Comparison of ENCODE assay signal across 11 cellular contexts in the genomic region with DNA sequence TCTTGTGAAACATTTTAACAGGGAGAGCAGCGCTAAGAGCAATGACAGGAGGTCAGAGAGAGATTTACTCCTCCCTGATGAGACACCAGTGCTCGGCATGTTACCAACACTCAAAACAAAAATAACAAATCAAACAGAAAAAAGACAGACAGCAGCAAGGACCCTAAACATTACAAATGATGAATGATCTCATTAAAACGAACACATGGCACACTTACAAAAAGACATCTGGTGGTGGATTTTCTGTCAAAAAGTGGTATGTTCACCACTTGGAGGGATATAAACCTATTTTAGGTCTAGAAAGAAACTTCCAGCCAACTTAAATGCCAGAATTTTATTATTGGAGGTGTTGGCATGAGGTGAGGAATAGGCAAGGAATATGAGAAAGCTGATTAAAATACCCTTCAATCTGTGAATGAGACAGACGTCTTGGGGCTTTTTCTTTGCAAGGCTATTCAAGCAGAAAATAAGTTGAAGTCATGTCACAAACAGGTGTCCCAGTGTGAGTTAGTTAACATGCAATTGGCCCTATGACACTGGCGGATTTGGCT.
DNase-seq lines count a peak whose midpoint lies in the region; ATAC-seq and TF ChIP-seq lines count a peak whose summit lies in the region.
"Had no signal": no experiment of that assay in that cellular context is flagged by ENCODE, and none has a peak within 500 bp of the region (broad histone marks: within the 10 kb centered on the region; RNA-seq: fewer than 3 reads in every experiment).

No MANE protein-coding gene starts in this region.

- H3K27me3 ChIP-seq in spleen (replicated peaks in 1 of 7) = no peaks in the 10 kb centered on the region
- H3K27me3 ChIP-seq in ovary = no peaks in the 10 kb centered on the region

- TF ChIP-seq POLR2A in spleen (IDR thresholded peaks at IDR 0.05) (no peak), ovary (IDR thresholded peaks at IDR 0.05) (no peak)

- H3K4me1 ChIP-seq in spleen (peaks cover 0 to 6% (median 0%) of the 10 kb centered on the region in 6 donors), ovary (ENCODE audit: insufficient read depth) (no peaks in the 10 kb centered on the region)

- no peak overlapping the region for H3K27ac ChIP-seq in spleen
- H3K27ac ChIP-seq in ovary = no peak overlapping the region

- H3K4me3 ChIP-seq in AG10803 (ENCODE audit: low read length) (no peak overlapping the region), spleen (no peak overlapping the region), ovary (no peak overlapping the region)

- intact Hi-C loops in spleen (cut with DNase I; ENCODE audit: low total_unique reads) = no loop called here
- intact Hi-C loops in ovary (cut with DNase I) = no loop called here

- ATAC-seq in left lobe of liver = peak; percentile 74
- ATAC-seq in HG02981 (IDR thresholded peaks at IDR 0.05; ENCODE audit: unreplicated experiment) = no peak
- ATAC-seq: stimulated activated naive CD8-positive, alpha-beta T cell treated with anti-CD3 and anti-CD28 coated beads, Interleukin-15, amount 100 ng/mL, for 72 hours had no signal

- H3K9me3 ChIP-seq in spleen = no peaks in the 10 kb centered on the region
- H3K9me3 ChIP-seq in ovary = no peaks in the 10 kb centered on the region

- TF ChIP-seq EP300 in ovary (IDR thresholded peaks at IDR 0.05) = no peak

- DNase-seq in AG10803 (ENCODE audit: low read depth) = peak; percentile 52
- peak; percentile 42 for DNase-seq in HCEC 1CT
- DNase-seq in amniotic epithelial cell (ENCODE audit: low read depth) = peak; percentile 58
- DNase-seq in left lobe of liver (ENCODE audit: low spot score) = no peak
- DNase-seq in spleen = no peak
- DNase-seq in ovary = no peak
- DNase-seq in NCI-H2107 treated with DMSO at 0.1 percent for 48 hours (lab: John Stamatoyannopoulos, UW; ENCODE audit: unreplicated experiment) = no peak
- DNase-seq: activated naive CD4-positive, alpha-beta T cell treated with Interleukin-2 at 50 U/mL for 16 hours; KBM-7; stimulated activated naive CD8-positive, alpha-beta T cell treated with anti-CD3 and anti-CD28 coated beads, Interleukin-15, amount 100 ng/mL, for 72 hours had no signal

- H3K36me3 ChIP-seq in spleen = no peaks in the 10 kb centered on the region
- no peaks in the 10 kb centered on the region for H3K36me3 ChIP-seq in ovary

- no peak for TF ChIP-seq CTCF in AG10803 (conservative IDR thresholded peaks at IDR 0.05; ENCODE audit: low read length)
- TF ChIP-seq CTCF in spleen (IDR thresholded peaks at IDR 0.05 in 8 of 11, conservative IDR thresholded peaks at IDR 0.05 in 3 of 11) = no peak
- no peak for TF ChIP-seq CTCF in ovary (IDR thresholded peaks at IDR 0.05)

- WGBS in spleen, 5 donors = 75 to 78% (median 77%) methylated on average over 5 of the region's 5 CpGs
- 29 to 33% (median 31%) methylated on average over 5 of the region's 5 CpGs for WGBS in ovary, 3 donors

Comparison
In these comparisons a context has a peak if more than half of its experiments do, and no peak if none do; other contexts are left out.
1. DNase-seq: peak in AG10803 (single experiment), HCEC 1CT (single experiment) and amniotic epithelial cell (single experiment); none in left lobe of liver (single experiment), spleen (single experiment), ovary (0 of 5) and NCI-H2107 treated with DMSO at 0.1 percent for 48 hours (single experiment).